In the genomic region with DNA sequence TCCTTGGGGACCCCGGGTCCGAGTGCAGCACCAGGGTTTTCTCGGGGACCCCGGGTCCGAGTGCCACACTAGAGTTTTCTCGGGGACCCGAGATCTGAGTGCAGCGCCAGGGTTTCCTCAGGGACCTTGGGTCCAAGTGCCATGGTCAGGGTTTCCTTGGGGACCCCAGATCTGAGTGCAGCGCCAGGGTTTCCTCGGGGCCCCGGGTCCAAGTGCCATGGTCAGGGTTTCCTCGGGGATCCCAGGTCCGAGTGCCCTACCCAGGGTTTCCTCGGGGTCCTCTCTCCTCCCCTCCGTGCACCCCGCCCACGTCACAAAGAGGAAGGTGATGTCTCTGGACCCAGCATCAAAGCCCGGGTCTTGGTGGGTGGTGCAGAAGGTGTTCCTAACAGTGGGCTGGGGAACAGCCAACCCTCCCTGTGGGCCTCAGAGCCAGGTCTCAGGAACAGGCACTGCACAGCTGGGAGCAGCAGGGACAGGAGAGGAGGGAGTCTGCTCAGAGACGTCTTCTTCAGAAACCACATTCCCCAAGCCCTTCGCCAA, we compare ENCODE assay signal across 20 cellular contexts.
DNase-seq lines count a peak whose midpoint lies in the region; ATAC-seq and TF ChIP-seq lines count a peak whose summit lies in the region.
"Had no signal": no experiment of that assay in that cellular context is flagged by ENCODE, and none has a peak within 500 bp of the region (broad histone marks: within the 10 kb centered on the region; RNA-seq: fewer than 3 reads in every experiment).

No MANE protein-coding gene starts in this region.

- H2BK15ac ChIP-seq in IMR-90 (ENCODE audit: low read depth, low read length), result no peak overlapping the region

- no peak overlapping the region for H3K4me2 ChIP-seq in IMR-90 (ENCODE audit: low read depth, low read length)

- no peak overlapping the region for H3K18ac ChIP-seq in IMR-90 (ENCODE audit: low read depth, low read length)

- no peak overlapping the region for H3K4ac ChIP-seq in IMR-90 (ENCODE audit: low read depth, low read length)

- 59% methylated on average over 8 of the region's 20 CpGs; no CpG with 5 or more reads in 1 of the 2 experiments for WGBS in IMR-90 (ENCODE audit: extremely low coverage in 2 of 2, insufficient read length in 1 of 2), 2 experiments
- 72 to 80% (median 75%) methylated on average over 17 to 20 of the region's 20 CpGs for whole genome bisulfite sequencing in spleen, 5 donors

- no peak for DNase-seq in CD4-positive, alpha-beta T cell
- DNase-seq in IMR-90 (no peak), spleen (peak; percentile 55), colonic mucosa (no peak), erythroblast (lab: John Stamatoyannopoulos, UW) (no peak)
- DNase-seq: Calu3; CD4-positive, alpha-beta memory T cell; COR-L47; DMS53; EL; GDM1; GOT3; HFFc6 had no signal

- no peak overlapping the region for H3K56ac ChIP-seq in IMR-90 (ENCODE audit: extremely low read depth, insufficient read depth, low read length)

- no peak overlapping the region for H3K4me3 Mint-ChIP-seq in CD4-positive, alpha-beta T cell
- H3K4me3 Mint-ChIP-seq in nephron, result no peak overlapping the region
- H3K4me3 Mint-ChIP-seq: B cell; CD4-positive, alpha-beta memory T cell; HFFc6 had no signal

- H2AFZ ChIP-seq in IMR-90 (replicated peaks; ENCODE audit: low read length, poor library complexity), result no peak overlapping the region

- in situ Hi-C loops in IMR-90 (cut with MboI; ENCODE audit: low sequenced_read_pairs), result no loop called here

- no TSS peak for BruUV-seq in IMR-90 (replicated peaks; lab: Mats Ljungman, UMichigan)

- H3K9me3 ChIP-seq in CD4-positive, alpha-beta T cell (ENCODE audit: control insufficient read depth, low read length), result no peaks in the 10 kb centered on the region
- H3K9me3 ChIP-seq in IMR-90 (ENCODE audit: control insufficient read depth, insufficient read depth, low read length), result peaks cover 44% of the 10 kb centered on the region
- H3K9me3 ChIP-seq in spleen, result peaks cover 0 to 13% (median 0%) of the 10 kb centered on the region in 8 donors
- no peaks in the 10 kb centered on the region for H3K9me3 ChIP-seq in colonic mucosa
- H3K9me3 ChIP-seq: HAP-1 had no signal

- H3K27me3 Mint-ChIP-seq in CD4-positive, alpha-beta T cell, result no peaks in the 10 kb centered on the region
- peaks cover 27% of the 10 kb centered on the region for H3K27me3 Mint-ChIP-seq in nephron (ENCODE audit: low read depth)
- H3K27me3 Mint-ChIP-seq: B cell had no signal

- H3K27ac ChIP-seq in CD4-positive, alpha-beta T cell (ENCODE audit: low read depth, low read length), result no peak overlapping the region
- H3K27ac ChIP-seq in IMR-90 (ENCODE audit: insufficient read depth, low read length) (no peak overlapping the region), spleen (no peak overlapping the region), colonic mucosa (no peak overlapping the region)
- H3K27ac ChIP-seq: C4-2B had no signal

- H2BK5ac ChIP-seq in IMR-90 (ENCODE audit: low read depth, low read length, poor library complexity, severe bottlenecking), result no peak overlapping the region

- dilution Hi-C loops in IMR-90 (cut with HindIII; ENCODE audit: low sequenced_read_pairs, unreplicated experiment), result no loop called here

- TF ChIP-seq POLR2A in IMR-90 (IDR thresholded peaks at IDR 0.05; ENCODE audit: low read depth, low read length), result no peak
- TF ChIP-seq POLR2A in spleen (IDR thresholded peaks at IDR 0.05), result no peak
- no peak for TF ChIP-seq POLR2A in erythroblast (IDR thresholded peaks at IDR 0.05; ENCODE audit: low read length)

- no peak overlapping the region for H2AK5ac ChIP-seq in IMR-90 (ENCODE audit: low read depth, low read length)

- no peak for TF ChIP-seq RAD21 in IMR-90 (IDR thresholded peaks at IDR 0.05; ENCODE audit: low read length)

- no peak overlapping the region for H4K8ac ChIP-seq in IMR-90 (ENCODE audit: low read depth in 2 of 2, low read length in 2 of 2)

- H3K4me3 ChIP-seq in IMR-90 (ENCODE audit: insufficient read depth, low read depth, low read length), result no peak overlapping the region
- H3K4me3 ChIP-seq in spleen, result no peak overlapping the region
- H3K4me3 ChIP-seq in colonic mucosa, result no peak overlapping the region
- H3K4me3 ChIP-seq: GM12878, HAP-1 had no signal

- H3K36me3 Mint-ChIP-seq in CD4-positive, alpha-beta T cell (ENCODE audit: low read depth), result no peaks in the 10 kb centered on the region
- no peaks in the 10 kb centered on the region for H3K36me3 Mint-ChIP-seq in nephron (ENCODE audit: low read depth)
- H3K36me3 Mint-ChIP-seq: CD4-positive, alpha-beta memory T cell had no signal

- no peaks in the 10 kb centered on the region for H3K36me3 ChIP-seq in IMR-90 (ENCODE audit: control insufficient read depth, insufficient read depth, low read length)
- H3K36me3 ChIP-seq in spleen, result no peaks in the 10 kb centered on the region
- no peaks in the 10 kb centered on the region for H3K36me3 ChIP-seq in colonic mucosa
- H3K36me3 ChIP-seq: HAP-1 had no signal

- H2AK9ac ChIP-seq in IMR-90 (replicated peaks; ENCODE audit: low read depth, low read length, poor library complexity), result peak overlapping the region; percentile 16

- POLR2A ChIA-PET in CD4-positive, alpha-beta T cell (lab: Charles Lee), result no interaction called here
- POLR2A ChIA-PET in IMR-90 (lab: Charles Lee; ENCODE audit: unreplicated experiment), result no interaction called here

- H3K27ac Mint-ChIP-seq in CD4-positive, alpha-beta T cell, result peak overlapping the region; percentile 17
- peak overlapping the region in 2 of 3 experiments; percentile 10 to 36 for H3K27ac Mint-ChIP-seq in nephron
- H3K27ac Mint-ChIP-seq: B cell; CD4-positive, alpha-beta memory T cell; HFFc6 had no signal

- no peak overlapping the region for H3K14ac ChIP-seq in IMR-90 (replicated peaks; ENCODE audit: low read depth, low read length)

- H4K91ac ChIP-seq in IMR-90 (ENCODE audit: insufficient read depth, low read depth, low read length), result no peak overlapping the region

- H3K9me3 Mint-ChIP-seq in CD4-positive, alpha-beta T cell, result no peaks in the 10 kb centered on the region
- peaks cover 11% of the 10 kb centered on the region for H3K9me3 Mint-ChIP-seq in nephron

- no peak overlapping the region for H3K23ac ChIP-seq in IMR-90 (ENCODE audit: low read depth, low read length)

- H3K79me1 ChIP-seq in IMR-90 (ENCODE audit: low read depth in 1 of 2, low read length in 2 of 2), result no peaks in the 10 kb centered on the region

- peaks cover 21% of the 10 kb centered on the region for H3K4me1 Mint-ChIP-seq in CD4-positive, alpha-beta T cell (ENCODE audit: low read depth)
- peaks cover 25% of the 10 kb centered on the region for H3K4me1 Mint-ChIP-seq in nephron

- H3K27me3 ChIP-seq in CD4-positive, alpha-beta T cell (ENCODE audit: control insufficient read depth, insufficient read depth, low read length), result no peaks in the 10 kb centered on the region
- H3K27me3 ChIP-seq in IMR-90 (ENCODE audit: control insufficient read depth, insufficient read depth, low read length), result no peaks in the 10 kb centered on the region
- H3K27me3 ChIP-seq in spleen (replicated peaks in 1 of 7), result peaks cover 0 to 44% (median 0%) of the 10 kb centered on the region in 7 donors
- H3K27me3 ChIP-seq in colonic mucosa, result no peaks in the 10 kb centered on the region

- no peak for ATAC-seq in CD4-positive, alpha-beta T cell (ENCODE audit: poor library complexity)
- ATAC-seq in IMR-90 (ENCODE audit: low read depth) (no peak), HG03520 (IDR thresholded peaks at IDR 0.05; ENCODE audit: unreplicated experiment) (no peak), GM21717 (IDR thresholded peaks at IDR 0.05; ENCODE audit: unreplicated experiment) (no peak)
- ATAC-seq: GM12878 had no signal

- H3K9ac ChIP-seq in IMR-90 (ENCODE audit: low read depth, low read length) (no peak overlapping the region), colonic mucosa (ENCODE audit: low read depth in 2 of 2, low read length in 2 of 2) (no peak overlapping the region)

- TF ChIP-seq CTCF in CD4-positive, alpha-beta T cell (IDR thresholded peaks at IDR 0.05), result no peak
- no peak for TF ChIP-seq CTCF in IMR-90 (conservative IDR thresholded peaks at IDR 0.05; ENCODE audit: low read depth, low read length)
- no peak for TF ChIP-seq CTCF in nephron (IDR thresholded peaks at IDR 0.05; ENCODE audit: unreplicated experiment in 3 of 3)
- TF ChIP-seq CTCF in spleen (IDR thresholded peaks at IDR 0.05 in 8 of 11, conservative IDR thresholded peaks at IDR 0.05 in 3 of 11), result no peak
- TF ChIP-seq CTCF in colonic mucosa (IDR thresholded peaks at IDR 0.05), result no peak

- H2BK20ac ChIP-seq in IMR-90 (ENCODE audit: low read depth, low read length), result no peak overlapping the region

- no peaks in the 10 kb centered on the region for H4K20me1 ChIP-seq in IMR-90 (ENCODE audit: insufficient read depth, low read length)

- no peak overlapping the region for H2BK120ac ChIP-seq in IMR-90 (ENCODE audit: low read depth, low read length)

- no peak overlapping the region for H4K5ac ChIP-seq in IMR-90 (ENCODE audit: low read depth, low read length)

- no peaks in the 10 kb centered on the region for H3K9me1 ChIP-seq in IMR-90 (ENCODE audit: insufficient read depth, low read length)

- intact Hi-C loops in CD4-positive, alpha-beta T cell (cut with DNase I, micrococcal nuclease), result loop anchor here in 1 of 2 experiments (5.0 to 10.0 kb wide), 2 partner anchors 243 to 270 kb away; no protein-coding TSS in a partner anchor
- intact Hi-C loops in IMR-90 (cut with micrococcal nuclease), result no loop called here
- intact Hi-C loops in spleen (cut with DNase I; ENCODE audit: low total_unique reads), result loop anchor here (5.0 kb wide), 1 partner anchor 445 kb away; no protein-coding TSS in a partner anchor
- intact Hi-C loops in colonic mucosa (cut with DNase I), result loop anchor here (5.0 kb wide), 1 partner anchor 445 kb away; no protein-coding TSS in a partner anchor

- CTCF ChIA-PET in CD4-positive, alpha-beta T cell (lab: Charles Lee), result no interaction called here
- CTCF ChIA-PET in IMR-90 (lab: Yijun Ruan, JAX), result no interaction called here

- H3K4me1 ChIP-seq in IMR-90 (ENCODE audit: control insufficient read depth, insufficient read depth, low read length) (no peaks in the 10 kb centered on the region), spleen (peaks cover 0 to 26% (median 15%) of the 10 kb centered on the region in 6 donors), colonic mucosa (no peaks in the 10 kb centered on the region)
- H3K4me1 ChIP-seq: HAP-1 had no signal

TF ChIP-seq in IMR-90, 13 proteins besides CTCF, POLR2A, EP300 and RAD21 (continues in another document):
- TF ChIP-seq, protein P1, sequence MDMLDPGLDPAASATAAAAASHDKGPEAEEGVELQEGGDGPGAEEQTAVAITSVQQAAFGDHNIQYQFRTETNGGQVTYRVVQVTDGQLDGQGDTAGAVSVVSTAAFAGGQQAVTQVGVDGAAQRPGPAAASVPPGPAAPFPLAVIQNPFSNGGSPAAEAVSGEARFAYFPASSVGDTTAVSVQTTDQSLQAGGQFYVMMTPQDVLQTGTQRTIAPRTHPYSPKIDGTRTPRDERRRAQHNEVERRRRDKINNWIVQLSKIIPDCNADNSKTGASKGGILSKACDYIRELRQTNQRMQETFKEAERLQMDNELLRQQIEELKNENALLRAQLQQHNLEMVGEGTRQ (IDR thresholded peaks at IDR 0.05; ENCODE audit: low read depth, low read length), result no peak
- no peak for TF ChIP-seq SMC3 (IDR thresholded peaks at IDR 0.05; ENCODE audit: low read depth, low read length)
- TF ChIP-seq CHD1 (IDR thresholded peaks at IDR 0.05; ENCODE audit: low read depth, low read length), result no peak
- TF ChIP-seq MAFK (IDR thresholded peaks at IDR 0.05; ENCODE audit: low read depth, low read length), result no peak
- TF ChIP-seq MXI1 (IDR thresholded peaks at IDR 0.05; ENCODE audit: borderline replicate concordance, low read depth, low read length), result no peak
